ENCODE assay signal across 9 cellular contexts in the genomic region with DNA sequence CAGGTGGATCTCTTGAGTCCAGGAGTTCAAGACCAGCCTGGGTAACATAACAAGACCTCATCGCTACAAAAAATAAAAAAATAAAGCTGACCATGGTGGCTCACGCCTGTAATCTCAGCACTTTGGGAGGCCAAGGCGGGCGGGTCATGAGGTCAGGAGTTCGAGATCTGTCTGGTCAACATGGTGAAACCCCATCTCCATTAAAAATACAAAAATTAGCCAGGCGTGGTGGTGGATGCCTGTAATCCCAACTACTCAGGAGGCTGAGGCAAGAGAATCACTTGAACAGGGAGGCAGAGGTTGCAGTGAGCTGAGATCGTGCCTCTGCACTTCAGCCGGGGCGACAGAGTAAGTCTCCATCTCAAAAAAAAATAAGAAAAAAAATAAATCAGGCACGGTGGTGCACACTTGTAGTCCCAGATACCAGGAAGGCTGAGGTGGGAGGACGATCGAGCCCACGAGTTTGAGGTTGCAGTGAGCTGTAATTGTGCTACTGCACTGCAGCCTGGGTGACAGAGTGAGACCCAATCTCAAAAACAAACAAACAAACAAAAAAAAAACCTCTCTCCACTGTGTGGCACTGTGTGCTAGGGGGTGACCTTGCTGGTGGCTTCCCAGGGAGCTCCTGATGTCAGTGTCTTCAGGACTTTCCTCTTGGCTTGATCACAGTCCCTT. TPM values are rescaled to one million over a fixed set of nuclear protein-coding genes. Genes with fewer than 3 reads are reported as not detected.
A peak's percentile ranks its signal among the peaks of the same experiment; 100 is the strongest.
DNase-seq lines count a peak whose midpoint lies in the region; ATAC-seq and TF ChIP-seq lines count a peak whose summit lies in the region.
"Had no signal": no experiment of that assay in that cellular context is flagged by ENCODE, and none has a peak within 500 bp of the region (broad histone marks: within the 10 kb centered on the region; RNA-seq: fewer than 3 reads in every experiment).

No MANE protein-coding gene starts in this region.

- H3F3A ChIP-seq in Loucy (ENCODE audit: low read depth), result no peaks in the 10 kb centered on the region
- no peaks in the 10 kb centered on the region for H3F3A ChIP-seq in smooth muscle cell (ENCODE audit: low read depth)

- intact Hi-C loops in activated T-helper 2 cell treated with anti-CD3 and anti-CD28 coated beads, Interferon-gamma antibody, Interleukin-2, Interleukin-4, amounts not matched to agents 10 μg/mL and 5 μg/mL and 100 μg/mL, durations not matched to agents 14 hours and 24 hours and 36 hours (cut with micrococcal nuclease), result no loop called here

- H3K4me1 Mint-ChIP-seq in activated T-helper 2 cell treated with anti-CD3 and anti-CD28 coated beads, Interferon-gamma antibody, Interleukin-2, Interleukin-4, amounts not matched to agents 10 μg/mL and 5 μg/mL and 100 μg/mL, durations not matched to agents 14 hours and 24 hours and 36 hours (ENCODE audit: low read depth), result peaks cover 20% of the 10 kb centered on the region
- peaks cover 2% of the 10 kb centered on the region for H3K4me1 Mint-ChIP-seq in glutamatergic neuron (ENCODE audit: low read depth, unreplicated experiment)

- H3K4me3 ChIP-seq in Loucy (ENCODE audit: low read length, poor library complexity, severe bottlenecking) (no peak overlapping the region), parathyroid adenoma (ENCODE audit: low read depth, low read length) (no peak overlapping the region), smooth muscle cell (no peak overlapping the region)

- H3K36me3 ChIP-seq in Loucy (ENCODE audit: insufficient read depth, low read length) (no peaks in the 10 kb centered on the region), parathyroid adenoma (ENCODE audit: control insufficient read depth, insufficient read depth, low read length) (no peaks in the 10 kb centered on the region), smooth muscle cell (ENCODE audit: low read depth) (no peaks in the 10 kb centered on the region)

- TF ChIP-seq CTCF in Loucy (conservative IDR thresholded peaks at IDR 0.05; ENCODE audit: low read length), result peak; percentile 52
- TF ChIP-seq CTCF in parathyroid adenoma (IDR thresholded peaks at IDR 0.05), result peak; percentile 12
- TF ChIP-seq CTCF in smooth muscle cell (IDR thresholded peaks at IDR 0.05; ENCODE audit: borderline replicate concordance, insufficient read depth, poor library complexity, severe bottlenecking), result no peak
- TF ChIP-seq CTCF in glutamatergic neuron (IDR thresholded peaks at IDR 0.05; ENCODE audit: partially characterized antibody, unreplicated experiment), result no peak

- H3K79me2 ChIP-seq in Loucy (ENCODE audit: insufficient read depth, low read length), result no peaks in the 10 kb centered on the region
- H3K79me2 ChIP-seq in parathyroid adenoma, result no peaks in the 10 kb centered on the region
- no peaks in the 10 kb centered on the region for H3K79me2 ChIP-seq in smooth muscle cell (ENCODE audit: low read depth)

- H3K9ac ChIP-seq in Loucy (ENCODE audit: low read depth, low read length, poor library complexity, severe bottlenecking), result no peak overlapping the region
- no peak overlapping the region for H3K9ac ChIP-seq in parathyroid adenoma
- H3K9ac ChIP-seq in smooth muscle cell (ENCODE audit: low read depth), result no peak overlapping the region

- H3K9me3 ChIP-seq in Loucy (ENCODE audit: insufficient read depth, low read depth, low read length) (no peaks in the 10 kb centered on the region), parathyroid adenoma (ENCODE audit: control insufficient read depth, low read length) (no peaks in the 10 kb centered on the region), smooth muscle cell (replicated peaks; ENCODE audit: low read depth) (no peaks in the 10 kb centered on the region)

- H3K36me3 Mint-ChIP-seq in activated T-helper 2 cell treated with anti-CD3 and anti-CD28 coated beads, Interferon-gamma antibody, Interleukin-2, Interleukin-4, amounts not matched to agents 10 μg/mL and 5 μg/mL and 100 μg/mL, durations not matched to agents 14 hours and 24 hours and 36 hours (ENCODE audit: low read depth), result no peaks in the 10 kb centered on the region
- no peaks in the 10 kb centered on the region for H3K36me3 Mint-ChIP-seq in glutamatergic neuron (ENCODE audit: unreplicated experiment)

- DNase-seq in activated CD4-positive, alpha-beta T cell treated with anti-CD3 and anti-CD28 coated beads for 4 hours, result peak; percentile 4 to 12
- no peak for DNase-seq in activated CD4-positive, alpha-beta T cell treated with anti-CD3 and anti-CD28 coated beads for 1 hour
- peak; percentile 17 for DNase-seq in activated T-helper 2 cell treated with anti-CD3 and anti-CD28 coated beads, Interferon-gamma antibody, Interleukin-2, Interleukin-4, amounts not matched to agents 10 μg/mL and 5 μg/mL and 100 μg/mL, durations not matched to agents 14 hours and 24 hours and 36 hours (ENCODE audit: low spot score)
- DNase-seq in smooth muscle cell (lab: John Stamatoyannopoulos, UW; ENCODE audit: unreplicated experiment) (no peak), glutamatergic neuron (no peak)
- DNase-seq: NCI-H2171 had no signal

- H3K27me3 ChIP-seq in Loucy (ENCODE audit: insufficient read depth, low read length, poor library complexity, severe bottlenecking), result no peaks in the 10 kb centered on the region
- H3K27me3 ChIP-seq in parathyroid adenoma (ENCODE audit: control insufficient read depth, insufficient read depth, low read length), result no peaks in the 10 kb centered on the region
- no peaks in the 10 kb centered on the region for H3K27me3 ChIP-seq in smooth muscle cell (ENCODE audit: low read depth)

- H3K4me1 ChIP-seq in Loucy (ENCODE audit: insufficient read depth, low read length, poor library complexity, severe bottlenecking), result no peaks in the 10 kb centered on the region
- no peaks in the 10 kb centered on the region for H3K4me1 ChIP-seq in parathyroid adenoma
- H3K4me1 ChIP-seq in smooth muscle cell (ENCODE audit: low read depth), result no peaks in the 10 kb centered on the region

- H4K20me1 ChIP-seq in Loucy (ENCODE audit: insufficient read depth, low read length, poor library complexity, severe bottlenecking) (no peaks in the 10 kb centered on the region), smooth muscle cell (ENCODE audit: low read depth) (no peaks in the 10 kb centered on the region)

- no peak overlapping the region for H3K4me3 Mint-ChIP-seq in activated T-helper 2 cell treated with anti-CD3 and anti-CD28 coated beads, Interferon-gamma antibody, Interleukin-2, Interleukin-4, amounts not matched to agents 10 μg/mL and 5 μg/mL and 100 μg/mL, durations not matched to agents 14 hours and 24 hours and 36 hours (ENCODE audit: low read depth)
- no peak overlapping the region for H3K4me3 Mint-ChIP-seq in glutamatergic neuron (ENCODE audit: unreplicated experiment)

- peak overlapping the region; percentile 29 for H3K27ac Mint-ChIP-seq in activated T-helper 2 cell treated with anti-CD3 and anti-CD28 coated beads, Interferon-gamma antibody, Interleukin-2, Interleukin-4, amounts not matched to agents 10 μg/mL and 5 μg/mL and 100 μg/mL, durations not matched to agents 14 hours and 24 hours and 36 hours
- H3K27ac Mint-ChIP-seq in glutamatergic neuron (ENCODE audit: unreplicated experiment), result no peak overlapping the region

- 86% methylated on average over 13 of the region's 13 CpGs for WGBS in smooth muscle cell (ENCODE audit: low lambda C conversion rate)

- H3K27ac ChIP-seq in parathyroid adenoma (no peak overlapping the region), smooth muscle cell (ENCODE audit: low read depth) (no peak overlapping the region)

- no peaks in the 10 kb centered on the region for H3K27me3 Mint-ChIP-seq in activated T-helper 2 cell treated with anti-CD3 and anti-CD28 coated beads, Interferon-gamma antibody, Interleukin-2, Interleukin-4, amounts not matched to agents 10 μg/mL and 5 μg/mL and 100 μg/mL, durations not matched to agents 14 hours and 24 hours and 36 hours (ENCODE audit: low read depth)
- H3K27me3 Mint-ChIP-seq in glutamatergic neuron (ENCODE audit: unreplicated experiment), result peaks cover 2% of the 10 kb centered on the region

- H2AFZ ChIP-seq in Loucy (ENCODE audit: low read length) (peak overlapping the region; percentile 63; the same call in 1 of the 2 replicates), parathyroid adenoma (no peak overlapping the region), smooth muscle cell (ENCODE audit: low read depth) (no peak overlapping the region)

- ATAC-seq in GM19328 (IDR thresholded peaks at IDR 0.05; ENCODE audit: unreplicated experiment), result no peak

- H3K4me2 ChIP-seq in Loucy (ENCODE audit: low read depth, low read length, poor library complexity, severe bottlenecking) (no peak overlapping the region), parathyroid adenoma (ENCODE audit: low read length) (no peak overlapping the region), smooth muscle cell (no peak overlapping the region)

- H3K9me3 Mint-ChIP-seq in activated T-helper 2 cell treated with anti-CD3 and anti-CD28 coated beads, Interferon-gamma antibody, Interleukin-2, Interleukin-4, amounts not matched to agents 10 μg/mL and 5 μg/mL and 100 μg/mL, durations not matched to agents 14 hours and 24 hours and 36 hours, result no peaks in the 10 kb centered on the region
- peaks cover 2% of the 10 kb centered on the region for H3K9me3 Mint-ChIP-seq in glutamatergic neuron (ENCODE audit: unreplicated experiment)

- H3K9me2 ChIP-seq in Loucy (replicated peaks; ENCODE audit: low read depth, low read length), result no peaks in the 10 kb centered on the region

RNA-seq across cellular contexts. Expression of a gene that starts 19.8 kb away (rescaled TPM):
- 61.9 and 63.9 TPM in 2 replicates for total RNA-seq in activated T-helper 2 cell treated with anti-CD3 and anti-CD28 coated beads, Interferon-gamma antibody, Interleukin-2, Interleukin-4, amounts not matched to agents 10 μg/mL and 5 μg/mL and 100 μg/mL, durations not matched to agents 14 hours and 24 hours and 36 hours
- total RNA-seq in smooth muscle cell (34.4 and 60.3 TPM in 2 replicates), glutamatergic neuron (ENCODE audit: unreplicated experiment) (63.0 TPM)
- polyA plus RNA-seq in smooth muscle cell, result 20.3 and 22.3 TPM in 2 replicates

RNA-seq across cellular contexts. Expression of a gene that starts 29.5 kb away (rescaled TPM):
- total RNA-seq in activated T-helper 2 cell treated with anti-CD3 and anti-CD28 coated beads, Interferon-gamma antibody, Interleukin-2, Interleukin-4, amounts not matched to agents 10 μg/mL and 5 μg/mL and 100 μg/mL, durations not matched to agents 14 hours and 24 hours and 36 hours, result 6.4 and 7.7 TPM in 2 replicates
- total RNA-seq in smooth muscle cell, result 0.85 TPM in 1 of 2 replicates, not detected in the other
- 13.4 and 17.1 TPM in 2 replicates for polyA plus RNA-seq in smooth muscle cell
- 4.9 TPM for total RNA-seq in glutamatergic neuron (ENCODE audit: unreplicated experiment)

RNA-seq across cellular contexts. Expression of a gene that starts 40.6 kb away (rescaled TPM):
- 843 and 845 TPM in 2 replicates for total RNA-seq in activated T-helper 2 cell treated with anti-CD3 and anti-CD28 coated beads, Interferon-gamma antibody, Interleukin-2, Interleukin-4, amounts not matched to agents 10 μg/mL and 5 μg/mL and 100 μg/mL, durations not matched to agents 14 hours and 24 hours and 36 hours
- total RNA-seq in smooth muscle cell (4.3 and 5.1 TPM in 2 replicates), glutamatergic neuron (ENCODE audit: unreplicated experiment) (75.2 TPM)
- 5.6 and 6.3 TPM in 2 replicates for polyA plus RNA-seq in smooth muscle cell

RNA-seq across cellular contexts. Expression of a gene that starts 46.8 kb away (rescaled TPM):
- 14.0 and 14.2 TPM in 2 replicates for total RNA-seq in activated T-helper 2 cell treated with anti-CD3 and anti-CD28 coated beads, Interferon-gamma antibody, Interleukin-2, Interleukin-4, amounts not matched to agents 10 μg/mL and 5 μg/mL and 100 μg/mL, durations not matched to agents 14 hours and 24 hours and 36 hours
- total RNA-seq in smooth muscle cell (32.3 and 37.5 TPM in 2 replicates), glutamatergic neuron (ENCODE audit: unreplicated experiment) (57.9 TPM)
- polyA plus RNA-seq in smooth muscle cell, result 65.9 and 81.1 TPM in 2 replicates

RNA-seq across cellular contexts. Expression of a gene that starts 50.7 kb away (rescaled TPM):
- 225 and 245 TPM in 2 replicates for total RNA-seq in activated T-helper 2 cell treated with anti-CD3 and anti-CD28 coated beads, Interferon-gamma antibody, Interleukin-2, Interleukin-4, amounts not matched to agents 10 μg/mL and 5 μg/mL and 100 μg/mL, durations not matched to agents 14 hours and 24 hours and 36 hours
- 229 and 338 TPM in 2 replicates for total RNA-seq in smooth muscle cell
- 148 and 163 TPM in 2 replicates for polyA plus RNA-seq in smooth muscle cell
- 74.6 TPM for total RNA-seq in glutamatergic neuron (ENCODE audit: unreplicated experiment)

Comparison
In these comparisons a context has a peak if more than half of its experiments do, and no peak if none do; other contexts are left out.
1. DNase-seq: peak in activated CD4-positive, alpha-beta T cell treated with anti-CD3 and anti-CD28 coated beads for 4 hours (2 of 2) and activated T-helper 2 cell treated with anti-CD3 and anti-CD28 coated beads, Interferon-gamma antibody, Interleukin-2, Interleukin-4, amounts not matched to agents 10 μg/mL and 5 μg/mL and 100 μg/mL, durations not matched to agents 14 hours and 24 hours and 36 hours (single experiment); none in activated CD4-positive, alpha-beta T cell treated with anti-CD3 and anti-CD28 coated beads for 1 hour (single experiment), smooth muscle cell (single experiment) and glutamatergic neuron (single experiment).
2. CTCF ChIP-seq: peak in Loucy (single experiment) and parathyroid adenoma (single experiment); none in smooth muscle cell (single experiment) and glutamatergic neuron (single experiment).
3. RNA of a gene that starts 40.6 kb away (total RNA-seq): 843 to 845 TPM in activated T-helper 2 cell treated with anti-CD3 and anti-CD28 coated beads, Interferon-gamma antibody, Interleukin-2, Interleukin-4, amounts not matched to agents 10 μg/mL and 5 μg/mL and 100 μg/mL, durations not matched to agents 14 hours and 24 hours and 36 hours and 75.2 TPM in glutamatergic neuron (single experiment); 4.3 to 5.1 TPM in smooth muscle cell; every median in the first group is over 10 times any median in the second.